In the genomic region with DNA sequence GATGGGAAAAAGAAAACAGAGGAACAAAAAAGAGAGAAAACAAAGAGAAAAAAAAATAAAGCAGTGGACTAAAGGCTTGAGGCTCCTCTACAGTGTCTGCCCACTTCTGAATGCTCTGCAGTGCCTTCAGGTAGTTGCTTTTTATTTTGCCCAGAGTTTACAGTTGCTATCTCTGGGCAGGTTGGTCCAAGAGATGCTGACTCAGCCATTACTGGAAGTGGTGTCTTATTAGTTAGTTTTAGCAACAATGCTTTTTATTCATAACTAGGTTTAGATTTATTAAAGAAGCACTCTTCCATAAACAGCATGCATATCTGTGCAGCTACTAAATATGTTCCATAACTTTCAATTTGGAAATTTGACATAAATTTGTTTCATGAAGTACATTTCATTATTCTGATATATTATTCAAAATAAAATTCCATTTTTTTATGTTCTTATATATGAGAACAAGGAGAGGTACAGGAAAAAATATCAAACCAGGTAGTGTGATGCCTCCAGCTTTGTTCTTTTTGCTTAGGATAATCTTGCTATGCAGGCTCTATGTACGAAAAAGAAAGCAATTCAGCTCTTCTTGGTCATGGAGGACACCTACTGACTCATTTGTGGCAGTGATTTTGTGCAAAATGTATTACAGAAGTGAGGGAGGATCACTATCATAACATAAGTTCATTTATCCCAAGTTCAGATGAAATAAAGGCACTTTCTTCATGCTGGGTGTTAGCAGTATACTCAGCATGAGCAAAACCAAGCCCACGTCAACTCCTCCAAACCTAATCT, we compare ENCODE assay signal across 25 cellular contexts.
DNase-seq lines count a peak whose midpoint lies in the region; ATAC-seq and TF ChIP-seq lines count a peak whose summit lies in the region.
"Had no signal": no experiment of that assay in that cellular context is flagged by ENCODE, and none has a peak within 500 bp of the region (broad histone marks: within the 10 kb centered on the region; RNA-seq: fewer than 3 reads in every experiment).

No MANE protein-coding gene starts in this region.

- H4K8ac ChIP-seq in H9 (replicated peaks; ENCODE audit: insufficient read length, low read depth, low read length): no peak overlapping the region

- H3K9me3 ChIP-seq in MM.1S (replicated peaks; ENCODE audit: insufficient read depth, low read length): no peaks in the 10 kb centered on the region
- H3K9me3 ChIP-seq in SU-DHL-6 (ENCODE audit: insufficient read depth, low read length): no peaks in the 10 kb centered on the region
- peaks cover 12% of the 10 kb centered on the region for H3K9me3 ChIP-seq in H9 (ENCODE audit: control insufficient read depth, low read depth, low read length)
- no peaks in the 10 kb centered on the region for H3K9me3 ChIP-seq in CD8-positive, alpha-beta T cell (ENCODE audit: low read length)

- H2BK12ac ChIP-seq in H9 (ENCODE audit: insufficient read length, low read depth, low read length): no peak overlapping the region

- no peak overlapping the region for H3K4me3 Mint-ChIP-seq in activated CD8-positive, alpha-beta T cell treated with anti-CD3 and anti-CD28 coated beads for 36 hours
- H3K4me3 Mint-ChIP-seq in activated CD8-positive, alpha-beta T cell treated with anti-CD3 and anti-CD28 coated beads, Interleukin-2, amount 10 ng/mL, durations not matched to agents 7 days and 5 days: no peak overlapping the region
- H3K4me3 Mint-ChIP-seq in H9: no peak overlapping the region
- H3K4me3 Mint-ChIP-seq in CD8-positive, alpha-beta T cell: no peak overlapping the region
- no peak overlapping the region for H3K4me3 Mint-ChIP-seq in naive thymus-derived CD8-positive, alpha-beta T cell
- H3K4me3 Mint-ChIP-seq: GM23338 had no signal

- 0 out of 2 replicates have a peak overlapping the region, but pooled peaks have one; percentile 1 for H2AFZ ChIP-seq in MM.1S (ENCODE audit: low read length)
- no peak overlapping the region for H2AFZ ChIP-seq in SU-DHL-6 (ENCODE audit: low read depth, low read length, severe bottlenecking)
- H2AFZ ChIP-seq in H9 (ENCODE audit: low read length): no peak overlapping the region
- H2AFZ ChIP-seq: GM23338 had no signal

- no peak overlapping the region for H3K18ac ChIP-seq in H9 (ENCODE audit: insufficient read length, low read depth, low read length)

- H3K9ac ChIP-seq in MM.1S (ENCODE audit: low read length) (peak overlapping the region; percentile 7; the same call in 1 of the 2 replicates), SU-DHL-6 (ENCODE audit: low read length) (no peak overlapping the region), H9 (ENCODE audit: extremely low read depth, insufficient read length, low read length) (no peak overlapping the region)

- H3K27ac ChIP-seq in MM.1S (ENCODE audit: low read length) (peak overlapping the region; percentile 24; the same call in 1 of the 2 replicates), SU-DHL-6 (ENCODE audit: low read depth, low read length) (0 out of 2 replicates have a peak overlapping the region, but pooled peaks have one; percentile 6), H9 (ENCODE audit: insufficient read length, low read depth, low read length) (no peak overlapping the region)
- no peak overlapping the region for H3K27ac ChIP-seq in CD8-positive, alpha-beta T cell (ENCODE audit: low read depth, low read length)
- H3K27ac ChIP-seq: HL-60 had no signal

- H3K36me3 ChIP-seq in MM.1S (replicated peaks; ENCODE audit: insufficient read depth, low read length): no peaks in the 10 kb centered on the region
- H3K36me3 ChIP-seq in SU-DHL-6 (ENCODE audit: low read length): no peaks in the 10 kb centered on the region
- H3K36me3 ChIP-seq in CD8-positive, alpha-beta T cell (ENCODE audit: insufficient read depth, low read length): no peaks in the 10 kb centered on the region

- peaks cover 8% of the 10 kb centered on the region for H3K23me2 ChIP-seq in H9 (ENCODE audit: insufficient read length, low read depth, low read length, poor library complexity, severe bottlenecking)

- H3K79me1 ChIP-seq in H9 (ENCODE audit: insufficient read depth, low read depth, low read length, poor library complexity, severe bottlenecking): no peaks in the 10 kb centered on the region

- no CpG with 5 or more reads among the region's 2 CpGs for WGBS in H9 (ENCODE audit: extremely low coverage, insufficient read length, low lambda C conversion rate)

- no peak overlapping the region for H3K56ac ChIP-seq in H9 (ENCODE audit: insufficient read length, low read depth, low read length)

- H3K4ac ChIP-seq in H9 (ENCODE audit: low read depth, low read length): no peak overlapping the region

- no peak for TF ChIP-seq CTCF in activated CD8-positive, alpha-beta T cell treated with anti-CD3 and anti-CD28 coated beads for 36 hours (IDR thresholded peaks at IDR 0.05)
- TF ChIP-seq CTCF in MM.1S (IDR thresholded peaks at IDR 0.05; ENCODE audit: low read length): peak; percentile 66
- peak; percentile 17 for TF ChIP-seq CTCF in SU-DHL-6 (IDR thresholded peaks at IDR 0.05; ENCODE audit: insufficient read depth, low read length, poor library complexity, severe bottlenecking)
- TF ChIP-seq CTCF in H9 (conservative IDR thresholded peaks at IDR 0.05): no peak
- TF ChIP-seq CTCF in CD8-positive, alpha-beta T cell (IDR thresholded peaks at IDR 0.05): no peak

- H3K4me3 ChIP-seq in MM.1S (ENCODE audit: low read length): no peak overlapping the region
- no peak overlapping the region for H3K4me3 ChIP-seq in SU-DHL-6 (ENCODE audit: insufficient read depth, low read length, poor library complexity, severe bottlenecking)
- H3K4me3 ChIP-seq in CD8-positive, alpha-beta T cell (ENCODE audit: low read depth, low read length): no peak overlapping the region
- H3K4me3 ChIP-seq: GM23338 had no signal

- H3K4me2 ChIP-seq in MM.1S (ENCODE audit: low read depth, low read length): peak overlapping the region; percentile 30; the same call in 1 of the 2 replicates
- H3K4me2 ChIP-seq in SU-DHL-6 (ENCODE audit: low read depth, low read length, poor library complexity, severe bottlenecking): no peak overlapping the region
- no peak overlapping the region for H3K4me2 ChIP-seq in H9 (ENCODE audit: insufficient read depth, insufficient read length, low read length)
- H3K4me2 ChIP-seq: GM23338 had no signal

- H2BK120ac ChIP-seq in H9 (ENCODE audit: low read depth, low read length, poor library complexity, severe bottlenecking): no peak overlapping the region

- no peak overlapping the region for H4K91ac ChIP-seq in H9 (ENCODE audit: insufficient read length, low read depth, low read length)

- H3K23ac ChIP-seq in H9 (ENCODE audit: insufficient read length, low read depth, low read length): no peak overlapping the region

- CTCF ChIA-PET in activated CD8-positive, alpha-beta T cell treated with anti-CD3 and anti-CD28 coated beads for 36 hours (lab: Charles Lee): interaction anchor here (1.1 kb wide), 1 partner anchor 21 kb away, joined by 3 read pairs; no protein-coding TSS in a partner anchor
- CTCF ChIA-PET in activated CD8-positive, alpha-beta T cell treated with anti-CD3 and anti-CD28 coated beads, Interleukin-2, amount 10 ng/mL, durations not matched to agents 7 days and 5 days (lab: Charles Lee): interaction anchor here (1.7 kb wide), 1 partner anchor 20 kb away, joined by 7 read pairs; no protein-coding TSS in a partner anchor
- CTCF ChIA-PET in CD8-positive, alpha-beta T cell (lab: Charles Lee): interaction anchor here (1.4 kb wide), 1 partner anchor 12 kb away, joined by 5 read pairs; no protein-coding TSS in a partner anchor

- intact Hi-C loops in activated CD8-positive, alpha-beta T cell treated with anti-CD3 and anti-CD28 coated beads for 36 hours (cut with micrococcal nuclease): no loop called here
- intact Hi-C loops in CD8-positive, alpha-beta T cell (cut with DNase I, micrococcal nuclease): loop anchor here in 1 of 2 experiments (1.0 kb wide), 1 partner anchor 21 kb away; no protein-coding TSS in a partner anchor

- H3T11ph ChIP-seq in H9 (ENCODE audit: low read length): no peak overlapping the region

- H4K20me1 ChIP-seq in MM.1S (ENCODE audit: insufficient read depth, low read length): no peaks in the 10 kb centered on the region
- H4K20me1 ChIP-seq in SU-DHL-6 (ENCODE audit: low read depth, low read length): no peaks in the 10 kb centered on the region
- H4K20me1 ChIP-seq in H9 (ENCODE audit: control insufficient read depth, insufficient read depth, insufficient read length): no peaks in the 10 kb centered on the region

- H3K14ac ChIP-seq in H9 (ENCODE audit: insufficient read depth, low read length): no peak overlapping the region

- H3K79me2 ChIP-seq in MM.1S (ENCODE audit: low read length): 0 out of 2 replicates have a peak, but pooled peaks cover 2% of the 10 kb centered on the region
- peaks cover 3% of the 10 kb centered on the region; the same call in 1 of the 2 replicates for H3K79me2 ChIP-seq in SU-DHL-6 (ENCODE audit: insufficient read depth, low read length)
- no peaks in the 10 kb centered on the region for H3K79me2 ChIP-seq in H9 (ENCODE audit: insufficient read depth, low read length)

- H3K9me3 Mint-ChIP-seq in activated CD8-positive, alpha-beta T cell treated with anti-CD3 and anti-CD28 coated beads for 36 hours: peaks cover 15% of the 10 kb centered on the region
- peaks cover 10% of the 10 kb centered on the region for H3K9me3 Mint-ChIP-seq in activated CD8-positive, alpha-beta T cell treated with anti-CD3 and anti-CD28 coated beads, Interleukin-2, amount 10 ng/mL, durations not matched to agents 7 days and 5 days (ENCODE audit: insufficient read depth)
- H3K9me3 Mint-ChIP-seq in H9: peaks cover 49 to 53% of the 10 kb centered on the region in 2 experiments
- H3K9me3 Mint-ChIP-seq in CD8-positive, alpha-beta T cell: peaks cover 9% of the 10 kb centered on the region
- H3K9me3 Mint-ChIP-seq in naive thymus-derived CD8-positive, alpha-beta T cell: peaks cover 0 to 33% (median 11%) of the 10 kb centered on the region in 9 donors

- H3K4me1 Mint-ChIP-seq in activated CD8-positive, alpha-beta T cell treated with anti-CD3 and anti-CD28 coated beads for 36 hours (ENCODE audit: low read depth): peaks cover 6% of the 10 kb centered on the region
- H3K4me1 Mint-ChIP-seq in activated CD8-positive, alpha-beta T cell treated with anti-CD3 and anti-CD28 coated beads, Interleukin-2, amount 10 ng/mL, durations not matched to agents 7 days and 5 days (ENCODE audit: low read depth): peaks cover 7% of the 10 kb centered on the region
- H3K4me1 Mint-ChIP-seq in H9: peaks cover 2 to 4% of the 10 kb centered on the region in 2 experiments; a peak in 3 of 4 replicates
- H3K4me1 Mint-ChIP-seq in CD8-positive, alpha-beta T cell (ENCODE audit: low read depth): peaks cover 17% of the 10 kb centered on the region
- H3K4me1 Mint-ChIP-seq in naive thymus-derived CD8-positive, alpha-beta T cell: peaks cover 1 to 22% (median 8%) of the 10 kb centered on the region in 4 donors

- no peak overlapping the region for H2BK5ac ChIP-seq in H9 (ENCODE audit: insufficient read length, low read length)

- no peak overlapping the region for H2AK5ac ChIP-seq in H9 (ENCODE audit: insufficient read length, low read length)

- H2BK20ac ChIP-seq in H9 (ENCODE audit: low read depth, low read length, poor library complexity, severe bottlenecking): no peak overlapping the region

- no peak overlapping the region for H2BK15ac ChIP-seq in H9 (ENCODE audit: low read depth, low read length)

- H4K5ac ChIP-seq in H9 (ENCODE audit: insufficient read length, low read depth, low read length): no peak overlapping the region

- no peaks in the 10 kb centered on the region for H3K27me3 ChIP-seq in MM.1S (replicated peaks; ENCODE audit: insufficient read depth, low read length)
- no peaks in the 10 kb centered on the region for H3K27me3 ChIP-seq in SU-DHL-6 (ENCODE audit: low read length)
- H3K27me3 ChIP-seq in H9 (ENCODE audit: insufficient read depth, low read length): peaks cover 9% of the 10 kb centered on the region; the same call in 1 of the 2 replicates
- H3K27me3 ChIP-seq in CD8-positive, alpha-beta T cell (ENCODE audit: insufficient read depth, low read length): no peaks in the 10 kb centered on the region

- peak; percentile 24 for ATAC-seq in activated CD8-positive, alpha-beta T cell treated with anti-CD3 and anti-CD28 coated beads for 36 hours
- ATAC-seq in activated CD8-positive, alpha-beta T cell treated with anti-CD3 and anti-CD28 coated beads, Interleukin-2, amount 10 ng/mL, durations not matched to agents 7 days and 5 days: no peak
- no peak for ATAC-seq in CD8-positive, alpha-beta T cell
- ATAC-seq in naive thymus-derived CD8-positive, alpha-beta T cell: no peak
- ATAC-seq: GM23338, HCT116 had no signal

- H3K27ac Mint-ChIP-seq in activated CD8-positive, alpha-beta T cell treated with anti-CD3 and anti-CD28 coated beads for 36 hours: no peak overlapping the region
- no peak overlapping the region for H3K27ac Mint-ChIP-seq in activated CD8-positive, alpha-beta T cell treated with anti-CD3 and anti-CD28 coated beads, Interleukin-2, amount 10 ng/mL, durations not matched to agents 7 days and 5 days
- no peak overlapping the region for H3K27ac Mint-ChIP-seq in H9
- H3K27ac Mint-ChIP-seq in CD8-positive, alpha-beta T cell: no peak overlapping the region
- H3K27ac Mint-ChIP-seq in naive thymus-derived CD8-positive, alpha-beta T cell: peak overlapping the region in 1 of 10 donors; percentile 34
- H3K27ac Mint-ChIP-seq: GM23338 had no signal

- POLR2A ChIA-PET in activated CD8-positive, alpha-beta T cell treated with anti-CD3 and anti-CD28 coated beads for 36 hours (lab: Charles Lee): interaction anchor here (0.7 kb wide), 1 partner anchor 16 kb away, joined by 3 read pairs; no protein-coding TSS in a partner anchor
- POLR2A ChIA-PET in activated CD8-positive, alpha-beta T cell treated with anti-CD3 and anti-CD28 coated beads, Interleukin-2, amount 10 ng/mL, durations not matched to agents 7 days and 5 days (lab: Charles Lee): no interaction called here
- POLR2A ChIA-PET in CD8-positive, alpha-beta T cell (lab: Charles Lee): no interaction called here
- POLR2A ChIA-PET in naive thymus-derived CD8-positive, alpha-beta T cell (lab: Charles Lee): no interaction called here

- H3K9me2 ChIP-seq in MM.1S (replicated peaks; ENCODE audit: insufficient read depth, low read length) (no peaks in the 10 kb centered on the region), SU-DHL-6 (replicated peaks; ENCODE audit: insufficient read depth, low read length) (no peaks in the 10 kb centered on the region)

- peaks cover 19% of the 10 kb centered on the region for H3K4me1 ChIP-seq in MM.1S (ENCODE audit: low read length)
- H3K4me1 ChIP-seq in H9 (ENCODE audit: insufficient read depth, low read length): no peaks in the 10 kb centered on the region
- H3K4me1 ChIP-seq in CD8-positive, alpha-beta T cell (ENCODE audit: insufficient read depth, low read length): no peaks in the 10 kb centered on the region

- peaks cover 15% of the 10 kb centered on the region for H3K36me3 Mint-ChIP-seq in activated CD8-positive, alpha-beta T cell treated with anti-CD3 and anti-CD28 coated beads for 36 hours (ENCODE audit: low read depth)
- H3K36me3 Mint-ChIP-seq in activated CD8-positive, alpha-beta T cell treated with anti-CD3 and anti-CD28 coated beads, Interleukin-2, amount 10 ng/mL, durations not matched to agents 7 days and 5 days (ENCODE audit: low read depth): peaks cover 11% of the 10 kb centered on the region
- peaks cover 10 to 19% (median 17%) of the 10 kb centered on the region in 3 experiments for H3K36me3 Mint-ChIP-seq in H9 (ENCODE audit: insufficient read depth in 1 of 3, low read depth in 3 of 3)
- H3K36me3 Mint-ChIP-seq in CD8-positive, alpha-beta T cell: peaks cover 8% of the 10 kb centered on the region
- H3K36me3 Mint-ChIP-seq in naive thymus-derived CD8-positive, alpha-beta T cell: peaks cover 7 to 29% (median 15%) of the 10 kb centered on the region in 3 donors

- H3F3A ChIP-seq in MM.1S (ENCODE audit: insufficient read depth, low read length) (peaks cover 3% of the 10 kb centered on the region; the same call in 1 of the 2 replicates), SU-DHL-6 (ENCODE audit: insufficient read depth) (peaks cover 13% of the 10 kb centered on the region)

- DNase-seq in activated CD8-positive, alpha-beta T cell treated with anti-CD3 and anti-CD28 coated beads for 36 hours: no peak
- no peak for DNase-seq in activated CD8-positive, alpha-beta T cell treated with anti-CD3 and anti-CD28 coated beads, Interleukin-2, amount 10 ng/mL, durations not matched to agents 7 days and 5 days
- DNase-seq in MM.1S: peak; percentile 78
- DNase-seq in H9: no peak
- DNase-seq in CD8-positive, alpha-beta T cell: no peak
- DNase-seq in naive thymus-derived CD8-positive, alpha-beta T cell: no peak
- DNase-seq: 8988T, AML-193, C1 segment of cervical spinal cord, DMS79, Kasumi-1, NCI-H1105, NCI-H146, NCI-H2029, NCI-H2171, NCI-H345, NCI-H524, NCI-H774, OCI-M1, SW 1271, T-helper 2 cell had no signal

- H3K27me3 Mint-ChIP-seq in activated CD8-positive, alpha-beta T cell treated with anti-CD3 and anti-CD28 coated beads for 36 hours: peaks cover 20% of the 10 kb centered on the region
- peaks cover 23% of the 10 kb centered on the region for H3K27me3 Mint-ChIP-seq in activated CD8-positive, alpha-beta T cell treated with anti-CD3 and anti-CD28 coated beads, Interleukin-2, amount 10 ng/mL, durations not matched to agents 7 days and 5 days (ENCODE audit: low read depth)
- H3K27me3 Mint-ChIP-seq in H9 (ENCODE audit: low read depth): peaks cover 33% of the 10 kb centered on the region
- peaks cover 14% of the 10 kb centered on the region for H3K27me3 Mint-ChIP-seq in CD8-positive, alpha-beta T cell (ENCODE audit: low read depth)
- H3K27me3 Mint-ChIP-seq in naive thymus-derived CD8-positive, alpha-beta T cell: peaks cover 0 to 15% (median 8%) of the 10 kb centered on the region in 5 donors

Comparison
In these comparisons a context has a peak if more than half of its experiments do, and no peak if none do; other contexts are left out.
1. CTCF ChIP-seq: peak in MM.1S (single experiment) and SU-DHL-6 (single experiment); none in activated CD8-positive, alpha-beta T cell treated with anti-CD3 and anti-CD28 coated beads for 36 hours (single experiment), H9 (single experiment) and CD8-positive, alpha-beta T cell (single experiment).
2. H3K27ac ChIP-seq: peak in MM.1S (single experiment) and SU-DHL-6 (single experiment); none in H9 (single experiment) and CD8-positive, alpha-beta T cell (single experiment).